17 cellular contexts compared by ENCODE assay signal in the genomic region with DNA sequence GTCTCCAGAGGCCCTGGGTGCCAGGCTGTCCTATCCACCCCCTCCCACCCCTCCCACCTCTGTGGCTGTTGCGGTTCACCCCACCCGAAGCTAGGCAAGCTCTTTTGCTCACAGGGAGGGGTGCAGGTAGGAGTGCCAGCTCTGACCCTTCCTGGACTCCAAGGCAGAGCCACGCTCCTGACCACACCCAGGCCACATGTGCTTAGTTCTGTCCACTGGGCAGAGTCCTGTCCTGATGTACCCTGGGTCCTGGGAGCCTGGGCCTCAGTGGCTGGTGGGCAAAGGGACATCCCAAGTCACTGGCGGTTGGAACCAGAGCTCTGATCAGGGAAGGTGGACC. TPM values are rescaled to one million over a fixed set of nuclear protein-coding genes. Genes with fewer than 3 reads are reported as not detected.
"Had no signal": no experiment of that assay in that cellular context is flagged by ENCODE, and none has a peak within 500 bp of the region (broad histone marks: within the 10 kb centered on the region; RNA-seq: fewer than 3 reads in every experiment).

No MANE protein-coding gene starts in this region.

- H3K27ac Mint-ChIP-seq: activated CD4-positive, alpha-beta memory T cell treated with anti-CD3 and anti-CD28 coated beads for 36 hours; activated CD4-positive, alpha-beta T cell treated with anti-CD3 and anti-CD28 coated beads for 36 hours; activated naive CD8-positive, alpha-beta T cell treated with anti-CD3 and anti-CD28 coated beads, Interleukin-2, amount 10 ng/mL, durations not matched to agents 7 days and 5 days; brain; effector memory CD8-positive, alpha-beta T cell; natural killer cell; stimulated activated naive CD8-positive, alpha-beta T cell treated with anti-CD3 and anti-CD28 coated beads, Interleukin-15, Interleukin-2, amounts not matched to agents 100 ng/mL and 50 ng/mL, for 24 hours; T-helper 1 cell treated with Interleukin-12 subunit alpha and Interleukin-12 subunit beta and Interleukin-4 antibody, amounts not matched to agents 30 μg/mL and 1 μg/mL, for 36 hours had no signal

- H3K4me3 Mint-ChIP-seq: activated CD4-positive, alpha-beta memory T cell treated with anti-CD3 and anti-CD28 coated beads for 36 hours; activated CD4-positive, alpha-beta T cell treated with anti-CD3 and anti-CD28 coated beads for 36 hours; activated naive CD8-positive, alpha-beta T cell treated with anti-CD3 and anti-CD28 coated beads, Interleukin-2, amount 10 ng/mL, durations not matched to agents 7 days and 5 days; activated T-cell treated with anti-CD3 and anti-CD28 coated beads, Interleukin-2, amount 50 U/mL, for 4 hours; brain; central memory CD8-positive, alpha-beta T cell; effector memory CD8-positive, alpha-beta T cell; natural killer cell; stimulated activated naive CD8-positive, alpha-beta T cell treated with anti-CD3 and anti-CD28 coated beads, Interleukin-15, Interleukin-2, amounts not matched to agents 100 ng/mL and 50 ng/mL, for 24 hours; T-helper 1 cell treated with Interleukin-12 subunit alpha and Interleukin-12 subunit beta and Interleukin-4 antibody, amounts not matched to agents 30 μg/mL and 1 μg/mL, for 36 hours had no signal

- H3K27me3 Mint-ChIP-seq: activated naive CD8-positive, alpha-beta T cell treated with anti-CD3 and anti-CD28 coated beads, Interleukin-2, amount 10 ng/mL, durations not matched to agents 7 days and 5 days; stimulated activated naive CD8-positive, alpha-beta T cell treated with anti-CD3 and anti-CD28 coated beads, Interleukin-15, Interleukin-2, amounts not matched to agents 100 ng/mL and 50 ng/mL, for 24 hours had no signal

- H3K4me3 ChIP-seq: heart left ventricle, lung, skin epidermis, upper lobe of right lung had no signal

- H3K27ac ChIP-seq: heart left ventricle, skin epidermis, upper lobe of right lung had no signal

- H3K9me3 ChIP-seq: upper lobe of right lung had no signal

- DNase-seq: activated CD4-positive, alpha-beta memory T cell treated with anti-CD3 and anti-CD28 coated beads for 36 hours; activated naive CD8-positive, alpha-beta T cell treated with anti-CD3 and anti-CD28 coated beads, Interleukin-2, amount 10 ng/mL, durations not matched to agents 7 days and 5 days; activated T-cell treated with anti-CD3 and anti-CD28 coated beads, Interleukin-2, amount 50 U/mL, for 4 hours; effector memory CD8-positive, alpha-beta T cell; natural killer cell; nucleus accumbens; stimulated activated CD4-positive, alpha-beta T cell treated with anti-CD3 and anti-CD28 coated beads, Interleukin-4, amount 100 ng/mL, for 24 hours had no signal

- H3K27me3 ChIP-seq: upper lobe of right lung had no signal

- H3K36me3 ChIP-seq: heart left ventricle, upper lobe of right lung had no signal

- H3K4me1 Mint-ChIP-seq: brain had no signal

- H3K36me3 Mint-ChIP-seq: activated CD4-positive, alpha-beta memory T cell treated with anti-CD3 and anti-CD28 coated beads for 36 hours; activated naive CD8-positive, alpha-beta T cell treated with anti-CD3 and anti-CD28 coated beads, Interleukin-2, amount 10 ng/mL, durations not matched to agents 7 days and 5 days; brain; natural killer cell had no signal

RNA-seq across cellular contexts. Expression of gene IL17REL, which starts 16.4 kb away (rescaled TPM):
- total RNA-seq: activated naive CD8-positive, alpha-beta T cell treated with anti-CD3 and anti-CD28 coated beads, Interleukin-2, amount 10 ng/mL, durations not matched to agents 7 days and 5 days; heart left ventricle; natural killer cell; posterior vena cava; upper lobe of right lung had no signal
- polyA plus RNA-seq: heart left ventricle had no signal
